In genomic region chr6:78908621-78909020, GRCh38 we compare ENCODE assay signal across 19 cellular contexts. TPM values are rescaled to one million over a fixed set of nuclear protein-coding genes. Genes with fewer than 3 reads are reported as not detected.
DNase-seq lines count a peak whose midpoint lies in the region; ATAC-seq, FAIRE-seq and TF ChIP-seq lines count a peak whose summit lies in the region.
"Had no signal": no experiment of that assay in that cellular context is flagged by ENCODE, and none has a peak within 500 bp of the region (broad histone marks: within the 10 kb centered on the region; RNA-seq: fewer than 3 reads in every experiment).

No MANE protein-coding gene starts in this region.

- H3K27ac Mint-ChIP-seq in activated naive CD4-positive, alpha-beta T cell treated with anti-CD3 and anti-CD28 coated beads for 36 hours, result no peak overlapping the region
- H3K27ac Mint-ChIP-seq: GM23338 had no signal

- no peak overlapping the region for H3K4me3 ChIP-seq in A549
- H3K4me3 ChIP-seq in IMR-90 (ENCODE audit: insufficient read depth, low read depth, low read length), result no peak overlapping the region
- H3K4me3 ChIP-seq in bronchial epithelial cell (ENCODE audit: low read depth, low read length), result no peak overlapping the region
- no peak overlapping the region for H3K4me3 ChIP-seq in keratinocyte (ENCODE audit: control insufficient read depth in 2 of 3, extremely low read depth in 1 of 3, insufficient read depth in 2 of 3, low read depth in 1 of 3, low read length in 3 of 3)
- H3K4me3 ChIP-seq: GM23338 had no signal

- no peak overlapping the region for H2BK15ac ChIP-seq in IMR-90 (ENCODE audit: low read depth, low read length)

- H3K4me2 ChIP-seq in A549, result no peak overlapping the region
- no peak overlapping the region for H3K4me2 ChIP-seq in IMR-90 (ENCODE audit: low read depth, low read length)
- peak overlapping the region; percentile 29 for H3K4me2 ChIP-seq in keratinocyte (ENCODE audit: control insufficient read depth, extremely low read depth, insufficient read depth, low read depth, low read length)
- H3K4me2 ChIP-seq: GM23338 had no signal

- no peaks in the 10 kb centered on the region for H3K36me3 ChIP-seq in IMR-90 (ENCODE audit: control insufficient read depth, insufficient read depth, low read length)
- H3K36me3 ChIP-seq in bronchial epithelial cell (ENCODE audit: control insufficient read depth, insufficient read depth, low read length), result no peaks in the 10 kb centered on the region
- H3K36me3 ChIP-seq in keratinocyte (ENCODE audit: control insufficient read depth in 2 of 2, extremely low read depth in 1 of 2, insufficient read depth in 2 of 2, low read length in 2 of 2), result no peaks in the 10 kb centered on the region

- WGBS in A549 (ENCODE audit: missing lambda C conversion rate), result 90% methylated on average over 2 of the region's 2 CpGs
- WGBS in IMR-90 (ENCODE audit: extremely low coverage in 2 of 2, insufficient read length in 1 of 2), 2 experiments, result no CpG with 5 or more reads among the region's 2 CpGs

- H3K9me3 ChIP-seq in A549 (no peaks in the 10 kb centered on the region), IMR-90 (ENCODE audit: control insufficient read depth, insufficient read depth, low read length) (no peaks in the 10 kb centered on the region), keratinocyte (ENCODE audit: control insufficient read depth, low read depth, low read length) (no peaks in the 10 kb centered on the region)

- H4K20me1 ChIP-seq in IMR-90 (ENCODE audit: insufficient read depth, low read length), result no peaks in the 10 kb centered on the region
- H4K20me1 ChIP-seq in keratinocyte (ENCODE audit: control insufficient read depth, extremely low read depth, insufficient read depth, low read length), result no peaks in the 10 kb centered on the region

- no peak for FAIRE-seq in A549 (lab: Jason Lieb, UNC)
- FAIRE-seq in bronchial epithelial cell (lab: Jason Lieb, UNC), result no peak
- FAIRE-seq in keratinocyte (lab: Jason Lieb, UNC), result peak; percentile 75
- FAIRE-seq: A204.1, GM18507 had no signal

- intact Hi-C loops in IMR-90 (cut with micrococcal nuclease), result no loop called here
- intact Hi-C loops in activated naive CD4-positive, alpha-beta T cell treated with anti-CD3 and anti-CD28 coated beads for 36 hours (cut with micrococcal nuclease), result no loop called here

- no peak overlapping the region for H3K23ac ChIP-seq in IMR-90 (ENCODE audit: low read depth, low read length)

- DNase-seq in A549 (ENCODE audit: low read depth in 1 of 2, low spot score in 1 of 2), result no peak
- DNase-seq in IMR-90, result no peak
- peak; percentile 80 for DNase-seq in bronchial epithelial cell (ENCODE audit: low read depth)
- DNase-seq in keratinocyte (ENCODE audit: low read depth, low spot score), result no peak
- DNase-seq in activated naive CD4-positive, alpha-beta T cell treated with anti-CD3 and anti-CD28 coated beads for 36 hours, result no peak
- no peak for DNase-seq in COLO668 (lab: John Stamatoyannopoulos, UW; ENCODE audit: unreplicated experiment)
- DNase-seq: C1 segment of cervical spinal cord, DND-41, GF-D8, NCI-H1048, NCI-H1436 treated with DMSO at 0.1 percent for 48 hours, NCI-H2081, NCI-H774 had no signal

- no peak overlapping the region for H3K14ac ChIP-seq in IMR-90 (replicated peaks; ENCODE audit: low read depth, low read length)

- H3K4me1 ChIP-seq in A549 (no peaks in the 10 kb centered on the region), IMR-90 (ENCODE audit: control insufficient read depth, insufficient read depth, low read length) (peaks cover 3% of the 10 kb centered on the region), keratinocyte (ENCODE audit: control insufficient read depth, extremely low read depth, insufficient read depth, low read length) (peaks cover 31% of the 10 kb centered on the region)

- peak overlapping the region in 1 of 2 experiments; percentile 76; a peak in 1 of 4 replicates for H4K8ac ChIP-seq in IMR-90 (ENCODE audit: low read depth in 2 of 2, low read length in 2 of 2)

- POLR2A ChIA-PET in A549 (lab: Yijun Ruan, JAX) (no interaction called here), IMR-90 (lab: Charles Lee; ENCODE audit: unreplicated experiment) (no interaction called here)

- TF ChIP-seq CTCF in A549 (IDR thresholded peaks at IDR 0.05) (no peak), IMR-90 (conservative IDR thresholded peaks at IDR 0.05; ENCODE audit: low read depth, low read length) (no peak), bronchial epithelial cell (IDR thresholded peaks at IDR 0.05; ENCODE audit: insufficient read depth, low read length, severe bottlenecking) (no peak), keratinocyte (optimal IDR thresholded peaks at IDR 0.05 in 1 of 3, IDR thresholded peaks at IDR 0.05 in 1 of 3, conservative IDR thresholded peaks at IDR 0.05 in 1 of 3; ENCODE audit: extremely low read depth in 1 of 3, insufficient read depth in 2 of 3, low read length in 3 of 3) (no peak)

- H3K4ac ChIP-seq in IMR-90 (ENCODE audit: low read depth, low read length), result no peak overlapping the region

- H2AK9ac ChIP-seq in IMR-90 (replicated peaks; ENCODE audit: low read depth, low read length, poor library complexity), result no peak overlapping the region

- no peaks in the 10 kb centered on the region for H3K79me2 ChIP-seq in keratinocyte (ENCODE audit: control insufficient read depth, insufficient read depth, low read length)

- dilution Hi-C loops in IMR-90 (cut with HindIII; ENCODE audit: low sequenced_read_pairs, unreplicated experiment), result no loop called here
- dilution Hi-C loops in keratinocyte (cut with MboI; ENCODE audit: extremely low pct_ligation_motif_present, low sequenced_read_pairs), result no loop called here

- H3K9ac ChIP-seq in IMR-90 (ENCODE audit: low read depth, low read length) (no peak overlapping the region), keratinocyte (ENCODE audit: control insufficient read depth, extremely low read depth, insufficient read depth, low read length) (no peak overlapping the region)

- H4K5ac ChIP-seq in IMR-90 (ENCODE audit: low read depth, low read length), result no peak overlapping the region

- no peaks in the 10 kb centered on the region for H3K79me1 ChIP-seq in IMR-90 (ENCODE audit: low read depth in 1 of 2, low read length in 2 of 2)

- H2AFZ ChIP-seq in IMR-90 (replicated peaks; ENCODE audit: low read length, poor library complexity) (no peak overlapping the region), keratinocyte (ENCODE audit: control insufficient read depth, low read length) (no peak overlapping the region)
- H2AFZ ChIP-seq: GM23338 had no signal

- H3K9me1 ChIP-seq in IMR-90 (ENCODE audit: insufficient read depth, low read length) (peaks cover 3% of the 10 kb centered on the region; the same call in 1 of the 2 replicates), keratinocyte (ENCODE audit: control insufficient read depth, extremely low read depth, insufficient read depth, low read length) (no peaks in the 10 kb centered on the region)

- ATAC-seq in A549 (no peak), IMR-90 (ENCODE audit: low read depth) (no peak), GM19324 (IDR thresholded peaks at IDR 0.05; ENCODE audit: low FRiP score, unreplicated experiment) (no peak)
- ATAC-seq: GM23338, HCT116, Panc1 had no signal

- no peak overlapping the region for H3K56ac ChIP-seq in IMR-90 (ENCODE audit: extremely low read depth, insufficient read depth, low read length)

- H2BK5ac ChIP-seq in IMR-90 (ENCODE audit: low read depth, low read length, poor library complexity, severe bottlenecking), result no peak overlapping the region

- no peak for TF ChIP-seq EP300 in A549 (IDR thresholded peaks at IDR 0.05)

- H2BK20ac ChIP-seq in IMR-90 (ENCODE audit: low read depth, low read length), result no peak overlapping the region

- H2BK120ac ChIP-seq in IMR-90 (ENCODE audit: low read depth, low read length), result no peak overlapping the region

- 0 out of 2 replicates have a peak overlapping the region, but pooled peaks have one; percentile 14 for H3K18ac ChIP-seq in IMR-90 (ENCODE audit: low read depth, low read length)

- TF ChIP-seq POLR2A in A549 (IDR thresholded peaks at IDR 0.05; ENCODE audit: low read length) (no peak), IMR-90 (IDR thresholded peaks at IDR 0.05; ENCODE audit: low read depth, low read length) (no peak)

- H3K27me3 ChIP-seq in IMR-90 (ENCODE audit: control insufficient read depth, insufficient read depth, low read length) (no peaks in the 10 kb centered on the region), bronchial epithelial cell (ENCODE audit: control insufficient read depth, insufficient read depth, low read length) (no peaks in the 10 kb centered on the region), keratinocyte (ENCODE audit: control insufficient read depth, extremely low read depth, insufficient read depth, low read length) (no peaks in the 10 kb centered on the region)

- in situ Hi-C loops in IMR-90 (cut with MboI; ENCODE audit: low sequenced_read_pairs), result no loop called here

- no peak for TF ChIP-seq RAD21 in A549 (conservative IDR thresholded peaks at IDR 0.05 in 1 of 2, IDR thresholded peaks at IDR 0.05 in 1 of 2)
- TF ChIP-seq RAD21 in IMR-90 (IDR thresholded peaks at IDR 0.05; ENCODE audit: low read length), result no peak

- peaks cover 7% of the 10 kb centered on the region for H3K36me3 Mint-ChIP-seq in activated naive CD4-positive, alpha-beta T cell treated with anti-CD3 and anti-CD28 coated beads for 36 hours (ENCODE audit: low read depth)

- CTCF ChIA-PET in A549 (lab: Yijun Ruan, JAX), result no interaction called here
- CTCF ChIA-PET in IMR-90 (lab: Yijun Ruan, JAX), result no interaction called here
- CTCF ChIA-PET in activated naive CD4-positive, alpha-beta T cell treated with anti-CD3 and anti-CD28 coated beads for 36 hours (lab: Charles Lee), result no interaction called here

- H2AK5ac ChIP-seq in IMR-90 (ENCODE audit: low read depth, low read length), result no peak overlapping the region

- peaks cover 13% of the 10 kb centered on the region for H3K4me1 Mint-ChIP-seq in activated naive CD4-positive, alpha-beta T cell treated with anti-CD3 and anti-CD28 coated beads for 36 hours (ENCODE audit: low read depth)

- H4K91ac ChIP-seq in IMR-90 (ENCODE audit: insufficient read depth, low read depth, low read length), result no peak overlapping the region

- peaks cover 31% of the 10 kb centered on the region for H3K27me3 Mint-ChIP-seq in activated naive CD4-positive, alpha-beta T cell treated with anti-CD3 and anti-CD28 coated beads for 36 hours (ENCODE audit: low read depth)

- no TSS peak for BruUV-seq in IMR-90 (replicated peaks; lab: Mats Ljungman, UMichigan)

- H3K27ac ChIP-seq in A549 (no peak overlapping the region), IMR-90 (ENCODE audit: insufficient read depth, low read length) (no peak overlapping the region), keratinocyte (ENCODE audit: control insufficient read depth, insufficient read depth, low read length) (no peak overlapping the region)

- H3K4me3 Mint-ChIP-seq in activated naive CD4-positive, alpha-beta T cell treated with anti-CD3 and anti-CD28 coated beads for 36 hours, result no peak overlapping the region
- H3K4me3 Mint-ChIP-seq: GM23338 had no signal

- H3K9me3 Mint-ChIP-seq in activated naive CD4-positive, alpha-beta T cell treated with anti-CD3 and anti-CD28 coated beads for 36 hours, result no peaks in the 10 kb centered on the region
- H3K9me3 Mint-ChIP-seq: GM23338 had no signal

RNA-seq across cellular contexts. Expression of gene IRAK1BP1, which starts 41.3 kb away (rescaled TPM):
- polyA plus RNA-seq in A549 (2011; rRNA removed) (2.3 and 2.6 TPM in 2 replicates), A549 (2017; fragmentation: RNase III; extraction: RNeasy Plus Mini Kit Qiagen cat#74134 plus additional on column Dnase treatment) (0.92 to 1.0 TPM (median 0.97 TPM) in 3 replicates), IMR-90 (2012; rRNA removed) (0.83 and 0.94 TPM in 2 replicates), keratinocyte (1.8 to 3.8 TPM (median 3.4 TPM) in 3 replicates)
- polyA plus RNA-seq in A549 (2012; cell fraction: cytosol; rRNA removed), result 0.57 and 0.65 TPM in 2 replicates
- 0.49 and 0.53 TPM in 2 replicates for polyA plus RNA-seq in A549 (2012; cell fraction: nucleus; rRNA removed)
- polyA minus RNA-seq in A549 (2011; rRNA and poly(A)+ RNA removed), result 2.5 and 3.4 TPM in 2 replicates
- total RNA-seq in IMR-90 (2012; rRNA removed) (1.9 and 2.2 TPM in 2 replicates), bronchial epithelial cell (2.6 and 3.2 TPM in 2 replicates)
- polyA plus RNA-seq in IMR-90 (2012; cell fraction: cytosol; rRNA removed), result 0.36 and 0.60 TPM in 2 replicates
- polyA plus RNA-seq in IMR-90 (2012; cell fraction: nucleus; rRNA removed; ENCODE audit: low replicate concordance), result 0.44 and 0.97 TPM in 2 replicates
- polyA plus RNA-seq in keratinocyte (2011; ENCODE audit: low read depth), result 1.3 TPM
- 1.9 and 4.0 TPM in 2 replicates for polyA plus RNA-seq in keratinocyte (2011; cell fraction: cytosol; rRNA removed)
- polyA plus RNA-seq in keratinocyte (2011; cell fraction: nucleus; rRNA removed), result 2.5 TPM in 2 replicates
- polyA plus RNA-seq in keratinocyte (2012; ENCODE audit: low replicate concordance), result 2.0 and 2.1 TPM in 2 replicates
- 1.1 to 5.4 TPM (median 2.7 TPM) in 3 replicates for polyA minus RNA-seq in keratinocyte
- polyA minus RNA-seq in keratinocyte (2011; cell fraction: cytosol; rRNA and poly(A)+ RNA removed), result 5.4 TPM
- 3.1 and 5.0 TPM in 2 replicates for polyA minus RNA-seq in keratinocyte (2011; cell fraction: nucleus; rRNA and poly(A)+ RNA removed)
- total RNA-seq in activated naive CD4-positive, alpha-beta T cell treated with anti-CD3 and anti-CD28 coated beads for 36 hours, result 1 to 10 TPM; 2.2 to 2.4 TPM
